ENCODE assay signal across 17 cellular contexts in the genomic region with DNA sequence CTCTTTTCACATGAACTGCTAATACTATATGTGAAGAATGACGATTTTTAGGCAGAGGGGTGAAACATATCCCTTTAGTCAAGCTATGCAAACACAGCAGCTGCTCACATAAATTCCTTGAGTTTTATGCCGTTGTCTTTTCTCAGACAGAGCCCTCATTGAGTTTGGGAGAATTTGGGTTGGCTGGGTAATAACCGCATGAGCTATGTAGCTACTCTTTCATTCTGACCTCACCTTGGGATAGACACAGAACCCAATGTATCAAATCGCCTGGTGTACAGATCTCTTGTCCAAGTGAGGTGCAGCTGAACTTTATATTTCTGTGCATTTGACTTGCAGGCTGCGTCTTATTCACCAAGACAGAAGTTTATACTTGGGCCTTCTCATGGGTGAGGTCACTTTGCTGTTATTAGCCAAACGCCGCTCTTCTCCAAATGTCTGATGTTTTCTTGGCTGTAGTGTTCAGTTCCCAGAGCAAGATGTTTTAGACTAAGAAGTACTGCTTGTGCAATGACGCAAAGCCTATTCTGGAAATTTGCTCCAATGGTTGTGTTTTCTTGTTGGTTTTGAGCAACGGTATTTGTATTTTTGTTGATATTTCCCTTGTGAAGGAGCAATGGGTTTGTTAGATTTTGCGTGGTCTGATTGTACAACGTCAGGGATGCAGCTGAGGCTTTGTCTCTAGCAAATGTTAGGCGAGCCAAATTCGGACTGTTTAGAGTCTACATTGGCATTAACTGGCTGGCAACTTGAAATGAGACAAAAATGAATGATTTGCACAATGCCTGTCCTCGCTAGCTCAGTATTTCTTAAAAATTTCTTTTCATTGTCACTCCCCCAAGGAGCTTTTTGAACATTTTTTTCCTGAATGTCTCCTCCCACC. TPM values are rescaled to one million over a fixed set of nuclear protein-coding genes. Genes with fewer than 3 reads are reported as not detected.
A peak's percentile ranks its signal among the peaks of the same experiment; 100 is the strongest.
DNase-seq lines count a peak whose midpoint lies in the region; ATAC-seq, FAIRE-seq and TF ChIP-seq lines count a peak whose summit lies in the region.
"Had no signal": no experiment of that assay in that cellular context is flagged by ENCODE, and none has a peak within 500 bp of the region (broad histone marks: within the 10 kb centered on the region; RNA-seq: fewer than 3 reads in every experiment).

No MANE protein-coding gene starts in this region.

- no peak overlapping the region for H3K4me3 ChIP-seq in psoas muscle
- H3K4me3 ChIP-seq: BLaER1 had no signal

- H3K9me3 Mint-ChIP-seq in effector memory CD8-positive, alpha-beta T cell = no peaks in the 10 kb centered on the region
- H3K9me3 Mint-ChIP-seq: activated T-helper 17 cell treated with anti-CD3 and anti-CD28 coated beads, Interleukin-2, amount 50 U/mL, for 72 hours had no signal

- H3K36me3 Mint-ChIP-seq in effector memory CD8-positive, alpha-beta T cell (ENCODE audit: insufficient read depth) = no peaks in the 10 kb centered on the region
- H3K36me3 Mint-ChIP-seq: naive thymus-derived CD4-positive, alpha-beta T cell had no signal

- H3K27ac Mint-ChIP-seq in effector memory CD8-positive, alpha-beta T cell = no peak overlapping the region
- H3K27ac Mint-ChIP-seq: activated CD4-positive, alpha-beta memory T cell treated with anti-CD3 and anti-CD28 coated beads, Interleukin-2, amount 10 ng/mL, durations not matched to agents 7 days and 5 days; activated T-helper 17 cell treated with anti-CD3 and anti-CD28 coated beads, Interleukin-2, amount 50 U/mL, for 72 hours; naive thymus-derived CD4-positive, alpha-beta T cell had no signal

- peak; percentile 17 for FAIRE-seq in urothelium cell line (lab: Jason Lieb, UNC)

- WGBS in psoas muscle, 3 donors = 28 to 38% (median 34%) methylated on average over 14 of the region's 14 CpGs

- no peaks in the 10 kb centered on the region for H3K4me1 ChIP-seq in psoas muscle
- H3K4me1 ChIP-seq: BLaER1 had no signal

- no peaks in the 10 kb centered on the region for H3K27me3 ChIP-seq in psoas muscle (ENCODE audit: insufficient read depth in 3 of 3, low read length in 2 of 3)
- H3K27me3 ChIP-seq: BLaER1 had no signal

- peaks cover 0 to 8% of the 10 kb centered on the region in 2 donors for H3K27me3 Mint-ChIP-seq in effector memory CD8-positive, alpha-beta T cell
- H3K27me3 Mint-ChIP-seq: activated T-helper 17 cell treated with anti-CD3 and anti-CD28 coated beads, Interleukin-2, amount 50 U/mL, for 72 hours had no signal

- peak overlapping the region; percentile 53 for H3K27ac ChIP-seq in caudate nucleus (ENCODE audit: low read depth, low read length)
- H3K27ac ChIP-seq in psoas muscle = no peak overlapping the region
- H3K27ac ChIP-seq: BLaER1 had no signal

- intact Hi-C loops in left cardiac atrium (cut with DNase I) = loop anchor here (5.0 to 10.0 kb wide), 2 partner anchors 304 to 307 kb away; no protein-coding TSS in a partner anchor
- intact Hi-C loops in psoas muscle (cut with DNase I) = loop anchor here (5.0 kb wide), 2 partner anchors 137 to 297 kb away; no protein-coding TSS in a partner anchor

- no peak overlapping the region for H3K4me3 Mint-ChIP-seq in effector memory CD8-positive, alpha-beta T cell
- H3K4me3 Mint-ChIP-seq: activated CD4-positive, alpha-beta memory T cell treated with anti-CD3 and anti-CD28 coated beads, Interleukin-2, amount 10 ng/mL, durations not matched to agents 7 days and 5 days; activated T-helper 17 cell treated with anti-CD3 and anti-CD28 coated beads, Interleukin-2, amount 50 U/mL, for 72 hours; naive thymus-derived CD4-positive, alpha-beta T cell had no signal

- H3K9me3 ChIP-seq in psoas muscle = no peaks in the 10 kb centered on the region

- H3K4me1 Mint-ChIP-seq in effector memory CD8-positive, alpha-beta T cell (ENCODE audit: low read depth in 2 of 2) = no peaks in the 10 kb centered on the region
- H3K4me1 Mint-ChIP-seq: activated CD4-positive, alpha-beta memory T cell treated with anti-CD3 and anti-CD28 coated beads, Interleukin-2, amount 10 ng/mL, durations not matched to agents 7 days and 5 days; activated T-helper 17 cell treated with anti-CD3 and anti-CD28 coated beads, Interleukin-2, amount 50 U/mL, for 72 hours; naive thymus-derived CD4-positive, alpha-beta T cell had no signal

- no peak for TF ChIP-seq CTCF in psoas muscle (IDR thresholded peaks at IDR 0.05)

- DNase-seq in caudate nucleus (lab: John Stamatoyannopoulos, UW) = peak in 12 of 61 donors; percentile 7 to 62 (median 20)
- DNase-seq in left cardiac atrium = no peak
- no peak for DNase-seq in psoas muscle
- DNase-seq in urothelium cell line (ENCODE audit: low spot score) = no peak
- DNase-seq in activated T-cell treated with anti-CD3 and anti-CD28 coated beads, Interleukin-2, amount 50 U/mL, for 48 hours = no peak
- no peak for DNase-seq in effector memory CD8-positive, alpha-beta T cell
- DNase-seq: activated CD4-positive, alpha-beta memory T cell treated with anti-CD3 and anti-CD28 coated beads, Interleukin-2, amount 10 ng/mL, durations not matched to agents 7 days and 5 days; effector CD4-positive, alpha-beta T cell; islet precursor cell; Karpas-422; naive thymus-derived CD4-positive, alpha-beta T cell; NCI-H1436 treated with DMSO at 0.1 percent for 48 hours; NCI-H510A; stimulated activated CD4-positive, alpha-beta T cell treated with anti-CD3 and anti-CD28 coated beads, Interleukin-4, amount 100 ng/mL, for 1 hour had no signal

- no peaks in the 10 kb centered on the region for H3K36me3 ChIP-seq in psoas muscle (ENCODE audit: insufficient read depth in 1 of 2, low read depth in 1 of 2)
- H3K36me3 ChIP-seq: BLaER1 had no signal

- ATAC-seq in left cardiac atrium (peak; percentile 85 to 89), psoas muscle (peak; percentile 32 to 86 (median 73)), HG02840 (IDR thresholded peaks at IDR 0.05; ENCODE audit: low FRiP score, unreplicated experiment) (no peak)
- no peak for ATAC-seq in effector memory CD8-positive, alpha-beta T cell (replicated peaks)
- ATAC-seq: activated T-helper 17 cell treated with anti-CD3 and anti-CD28 coated beads, Interleukin-2, amount 50 U/mL, for 72 hours; naive thymus-derived CD4-positive, alpha-beta T cell had no signal

RNA-seq across cellular contexts. Expression of a gene that starts 11.2 kb away (rescaled TPM):
- total RNA-seq in left cardiac atrium (100 to 1,000 TPM; 435 to 482 TPM), psoas muscle (100 to 1,000 TPM; 117 to 267 (median 155) TPM)
- 100 to 1,000 TPM; 178 to 260 (median 219) TPM for polyA plus RNA-seq in psoas muscle
- total RNA-seq: activated CD4-positive, alpha-beta memory T cell treated with anti-CD3 and anti-CD28 coated beads, Interleukin-2, amount 10 ng/mL, durations not matched to agents 7 days and 5 days; naive thymus-derived CD4-positive, alpha-beta T cell had no signal
- polyA plus RNA-seq: naive thymus-derived CD4-positive, alpha-beta T cell had no signal

Comparison
In these comparisons a context has a peak if more than half of its experiments do, and no peak if none do; other contexts are left out.
1. ATAC-seq: peak in left cardiac atrium (2 of 2) and psoas muscle (4 of 4); none in effector memory CD8-positive, alpha-beta T cell (single experiment) and HG02840 (single experiment).